Comparison of ENCODE assay signal across 8 cellular contexts in the genomic region with DNA sequence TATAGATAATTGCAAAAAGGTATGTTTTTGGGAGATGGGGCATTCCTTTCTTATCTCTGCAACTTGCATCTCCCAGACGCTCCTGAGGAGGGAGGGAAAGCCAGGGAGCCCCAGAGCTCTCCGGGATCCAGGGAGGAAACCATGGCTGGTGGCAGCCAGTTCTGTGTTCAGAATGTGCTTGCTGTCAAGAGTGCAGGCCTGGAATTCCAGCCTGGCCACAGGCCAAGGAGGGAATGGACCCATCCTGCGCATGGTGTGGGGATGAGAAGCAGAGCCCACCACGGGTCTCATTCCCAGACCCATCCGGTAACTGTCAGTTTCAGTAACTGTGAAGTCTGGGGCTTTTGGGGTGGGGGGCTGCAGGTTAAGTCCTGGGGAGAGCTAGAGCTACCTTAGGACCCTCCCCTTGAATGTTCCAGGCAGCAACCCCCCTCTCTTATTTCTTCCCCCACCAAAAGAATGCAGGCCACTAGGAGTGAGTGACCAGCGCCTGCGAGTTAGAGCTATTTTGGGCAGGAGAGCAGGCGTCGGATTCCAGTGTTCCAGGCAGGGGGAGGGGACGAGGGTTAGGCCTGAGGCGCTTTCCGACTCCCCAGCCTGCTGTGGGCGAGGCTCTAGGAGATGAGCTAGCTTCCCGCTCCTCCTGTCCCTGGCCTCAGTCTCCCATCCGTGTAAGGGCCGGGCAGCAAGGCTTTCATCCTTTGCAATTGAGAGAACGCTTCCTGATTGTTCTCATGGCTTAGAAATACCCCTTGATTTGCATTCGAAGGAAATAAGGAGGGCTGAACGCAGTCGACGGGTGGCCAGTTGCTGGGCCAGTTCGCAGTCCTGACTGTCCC. TPM values are rescaled to one million over a fixed set of nuclear protein-coding genes. Genes with fewer than 3 reads are reported as not detected.
DNase-seq lines count a peak whose midpoint lies in the region; ATAC-seq and TF ChIP-seq lines count a peak whose summit lies in the region.

No MANE protein-coding gene starts in this region.

- H3K27me3 ChIP-seq in fibroblast of lung (ENCODE audit: control insufficient read depth, insufficient read depth, low read length), result no peaks in the 10 kb centered on the region
- no peaks in the 10 kb centered on the region for H3K27me3 ChIP-seq in aorta (ENCODE audit: control insufficient read depth in 1 of 2, insufficient read depth in 2 of 2, low read length in 1 of 2)

- H3K9me3 ChIP-seq in fibroblast of lung (ENCODE audit: control insufficient read depth, insufficient read depth, low read depth, low read length), result no peaks in the 10 kb centered on the region
- no peaks in the 10 kb centered on the region for H3K9me3 ChIP-seq in aorta (ENCODE audit: control insufficient read depth, low read length)

- peak overlapping the region; percentile 97 for H3K27ac ChIP-seq in VCaP
- peak overlapping the region; percentile 98 for H3K27ac ChIP-seq in fibroblast of lung (ENCODE audit: insufficient read depth, low read length)
- peak overlapping the region; percentile 83 to 96 for H3K27ac ChIP-seq in aorta (ENCODE audit: low read depth in 1 of 2, low read length in 2 of 2)

- peak overlapping the region; percentile 82 for H2AFZ ChIP-seq in fibroblast of lung (ENCODE audit: low read length)

- peak overlapping the region; percentile 81 for H3K9ac ChIP-seq in fibroblast of lung (ENCODE audit: insufficient read depth, low read length)

- ATAC-seq in HG03378 (IDR thresholded peaks at IDR 0.05; ENCODE audit: unreplicated experiment) (peak; percentile 29), aorta (ENCODE audit: low FRiP score) (peak; percentile 82)

- H3K4me1 ChIP-seq in fibroblast of lung (ENCODE audit: control insufficient read depth, extremely low read depth, insufficient read depth, low read length) (peaks cover 17% of the 10 kb centered on the region), aorta (ENCODE audit: control insufficient read depth in 1 of 2, insufficient read depth in 2 of 2, low read length in 2 of 2) (no peaks in the 10 kb centered on the region)

- DNase-seq in EL (peak; percentile 93), fibroblast of lung (ENCODE audit: low read depth in 2 of 2) (peak; percentile 67 to 81), myocyte (ENCODE audit: low read depth) (peak; percentile 96), aorta (peak; percentile 90 to 91), NCI-H1930 (lab: John Stamatoyannopoulos, UW) (no peak), GM19238 (ENCODE audit: insufficient read length, low spot score) (no peak)

- TF ChIP-seq CTCF in VCaP (conservative IDR thresholded peaks at IDR 0.05) (no peak), fibroblast of lung (conservative IDR thresholded peaks at IDR 0.05 in 1 of 2, IDR thresholded peaks at IDR 0.05 in 1 of 2; ENCODE audit: low read depth in 1 of 2, low read length in 2 of 2) (no peak)

- 2% methylated on average over 22 of the region's 22 CpGs for WGBS in aorta, 2 donors

- intact Hi-C loops in aorta (cut with DNase I), result loop anchor here in 1 of 2 donors (5.0 kb wide), 1 partner anchor 33 kb away; no protein-coding TSS in a partner anchor

- H3K4me2 ChIP-seq in fibroblast of lung (ENCODE audit: extremely low read depth, insufficient read depth, low read length), result peak overlapping the region; percentile 100

- H3K36me3 ChIP-seq in fibroblast of lung (ENCODE audit: control insufficient read depth, insufficient read depth, low read length), result no peaks in the 10 kb centered on the region
- no peaks in the 10 kb centered on the region for H3K36me3 ChIP-seq in aorta (ENCODE audit: control insufficient read depth in 1 of 2, insufficient read depth in 2 of 2, low read length in 1 of 2)

- H4K20me1 ChIP-seq in fibroblast of lung (ENCODE audit: control insufficient read depth, extremely low read depth, insufficient read depth, low read length), result no peaks in the 10 kb centered on the region

- H3K4me3 ChIP-seq in fibroblast of lung (replicated peaks in 1 of 4; ENCODE audit: control extremely low read depth in 1 of 4, insufficient read depth in 1 of 4, low read depth in 3 of 4, low read length in 4 of 4), result peak overlapping the region; percentile 46 to 61 (median 56)
- no peak overlapping the region for H3K4me3 ChIP-seq in aorta (ENCODE audit: low read length in 2 of 2)

- peaks cover 21% of the 10 kb centered on the region for H3K79me2 ChIP-seq in fibroblast of lung (ENCODE audit: control insufficient read depth, insufficient read depth, low read length)

RNA-seq across cellular contexts. Expression of a gene that starts 0.8 kb away (rescaled TPM):
- total RNA-seq in fibroblast of lung (19.8 and 48.7 TPM in 2 replicates), myocyte (276 and 362 TPM in 2 replicates), aorta (10 to 100 TPM; 70.3 to 87.4 TPM)
- polyA plus RNA-seq in fibroblast of lung (48.7 and 49.8 TPM in 2 replicates), aorta (10 to 100 TPM; 15.3 to 25.3 TPM)
- polyA plus RNA-seq in fibroblast of lung (2012), result 49.1 and 56.7 TPM in 2 replicates
- polyA minus RNA-seq in fibroblast of lung (ENCODE audit: low replicate concordance), result 343 and 558 TPM in 2 replicates
- polyA plus RNA-seq in myocyte (2012), result 86.1 TPM

RNA-seq across cellular contexts. Expression of a gene that starts 40.1 kb away (rescaled TPM):
- total RNA-seq in fibroblast of lung (3.3 and 5.6 TPM in 2 replicates), myocyte (3.4 and 5.7 TPM in 2 replicates), aorta (10 to 100 TPM; 10.7 to 25.6 TPM)
- polyA plus RNA-seq in fibroblast of lung (9.0 and 10.5 TPM in 2 replicates), aorta (10 to 100 TPM in 1 of 2 donors, 1 to 10 TPM in 1; 5.5 to 23.4 TPM)
- 9.9 and 10.8 TPM in 2 replicates for polyA plus RNA-seq in fibroblast of lung (2012)
- 29.3 and 81.8 TPM in 2 replicates for polyA minus RNA-seq in fibroblast of lung (ENCODE audit: low replicate concordance)
- polyA plus RNA-seq in myocyte (2012), result 11.8 TPM

RNA-seq across cellular contexts. Expression of a gene that starts 47.0 kb away (rescaled TPM):
- 0.77 and 2.6 TPM in 2 replicates for total RNA-seq in fibroblast of lung
- polyA plus RNA-seq in fibroblast of lung, result 2.0 and 2.7 TPM in 2 replicates
- 1.3 and 1.4 TPM in 2 replicates for polyA plus RNA-seq in fibroblast of lung (2012)
- 0.44 TPM in 1 of 2 replicates, not detected in the other for polyA minus RNA-seq in fibroblast of lung (ENCODE audit: low replicate concordance)
- 0.36 and 0.56 TPM in 2 replicates for total RNA-seq in myocyte
- polyA plus RNA-seq in myocyte (2012), result 2.3 TPM
- total RNA-seq in aorta, result 10 to 100 TPM in 1 of 2 donors, 1 to 10 TPM in 1; 3.6 to 11.3 TPM
- 10 to 100 TPM; 12.6 to 70.8 TPM for polyA plus RNA-seq in aorta

RNA-seq across cellular contexts. Expression of a gene that starts 57.0 kb away (rescaled TPM):
- total RNA-seq in fibroblast of lung (14.4 and 34.5 TPM in 2 replicates), myocyte (30.0 and 37.2 TPM in 2 replicates), aorta (10 to 100 TPM; 23.8 to 27.2 TPM)
- polyA plus RNA-seq in fibroblast of lung (51.6 and 57.8 TPM in 2 replicates), aorta (10 to 100 TPM; 24.8 to 27.3 TPM)
- 34.6 and 38.4 TPM in 2 replicates for polyA plus RNA-seq in fibroblast of lung (2012)
- 30.2 and 47.6 TPM in 2 replicates for polyA minus RNA-seq in fibroblast of lung (ENCODE audit: low replicate concordance)
- 80.4 TPM for polyA plus RNA-seq in myocyte (2012)

RNA-seq across cellular contexts. Expression of a gene that starts 57.5 kb away (rescaled TPM):
- total RNA-seq in fibroblast of lung (352 and 548 TPM in 2 replicates), myocyte (663 and 808 TPM in 2 replicates), aorta (100 to 1,000 TPM; 465 to 552 TPM)
- polyA plus RNA-seq in fibroblast of lung (727 and 1,002 TPM in 2 replicates), aorta (100 to 1,000 TPM; 367 to 580 TPM)
- polyA plus RNA-seq in fibroblast of lung (2012), result 673 and 854 TPM in 2 replicates
- 753 and 846 TPM in 2 replicates for polyA minus RNA-seq in fibroblast of lung (ENCODE audit: low replicate concordance)
- polyA plus RNA-seq in myocyte (2012), result 745 TPM

Comparison
In these comparisons a context has a peak if more than half of its experiments do, and no peak if none do; other contexts are left out.
1. DNase-seq: peak in EL (single experiment), fibroblast of lung (2 of 2), myocyte (single experiment) and aorta (2 of 2); none in NCI-H1930 (0 of 2) and GM19238 (single experiment).
2. H3K4me3 ChIP-seq: peak in fibroblast of lung (4 of 4); none in aorta (0 of 2).
3. Peak in every context shown above with its lines, with median percentiles within 50 percentile points of each other: H3K27ac ChIP-seq.